1 cellular context compared by ENCODE assay signal in the genomic region with DNA sequence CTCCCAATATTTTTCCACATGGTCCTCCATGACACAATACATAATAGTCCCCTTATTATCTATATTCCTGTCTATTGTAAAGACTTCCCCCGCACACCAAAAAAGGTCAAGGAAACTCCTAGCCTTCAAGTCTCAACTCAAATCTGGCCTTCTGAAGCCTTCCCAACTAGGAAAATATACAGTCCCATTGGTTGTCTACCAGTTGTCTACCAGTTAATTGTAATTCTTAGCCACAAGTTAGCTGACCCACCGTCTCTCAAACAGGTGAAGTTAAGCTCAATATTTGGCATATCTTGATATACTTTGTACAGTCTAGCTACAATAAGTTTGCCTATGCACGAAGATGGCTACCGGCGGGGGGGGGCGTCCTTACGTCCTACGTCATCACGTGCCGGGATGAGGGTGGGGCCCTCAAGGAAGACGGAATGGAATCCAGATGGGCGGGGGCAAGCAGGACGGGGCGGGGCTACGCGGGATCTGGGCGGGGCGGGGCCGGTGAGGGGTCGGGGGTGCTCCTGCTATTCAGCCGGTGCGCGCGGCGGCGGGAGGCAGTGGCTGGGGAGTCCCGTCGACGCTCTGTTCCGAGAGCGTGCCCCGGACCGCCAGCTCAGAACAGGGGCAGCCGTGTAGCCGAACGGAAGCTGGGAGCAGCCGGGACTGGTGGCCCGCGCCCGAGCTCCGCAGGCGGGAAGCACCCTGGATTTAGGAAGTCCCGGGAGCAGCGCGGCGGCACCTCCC.
TF ChIP-seq lines count a peak whose summit lies in the region.

Gene AHR (plus strand): TSS at position 551 of the 738 bp plus-strand sequence. CDS start 613 bp downstream, outside the sequence.

TF ChIP-seq in HepG2, 621 proteins besides CTCF, POLR2A, EP300 and RAD21 (continued from another document and continues in another):
- TF ChIP-seq, protein P1, sequence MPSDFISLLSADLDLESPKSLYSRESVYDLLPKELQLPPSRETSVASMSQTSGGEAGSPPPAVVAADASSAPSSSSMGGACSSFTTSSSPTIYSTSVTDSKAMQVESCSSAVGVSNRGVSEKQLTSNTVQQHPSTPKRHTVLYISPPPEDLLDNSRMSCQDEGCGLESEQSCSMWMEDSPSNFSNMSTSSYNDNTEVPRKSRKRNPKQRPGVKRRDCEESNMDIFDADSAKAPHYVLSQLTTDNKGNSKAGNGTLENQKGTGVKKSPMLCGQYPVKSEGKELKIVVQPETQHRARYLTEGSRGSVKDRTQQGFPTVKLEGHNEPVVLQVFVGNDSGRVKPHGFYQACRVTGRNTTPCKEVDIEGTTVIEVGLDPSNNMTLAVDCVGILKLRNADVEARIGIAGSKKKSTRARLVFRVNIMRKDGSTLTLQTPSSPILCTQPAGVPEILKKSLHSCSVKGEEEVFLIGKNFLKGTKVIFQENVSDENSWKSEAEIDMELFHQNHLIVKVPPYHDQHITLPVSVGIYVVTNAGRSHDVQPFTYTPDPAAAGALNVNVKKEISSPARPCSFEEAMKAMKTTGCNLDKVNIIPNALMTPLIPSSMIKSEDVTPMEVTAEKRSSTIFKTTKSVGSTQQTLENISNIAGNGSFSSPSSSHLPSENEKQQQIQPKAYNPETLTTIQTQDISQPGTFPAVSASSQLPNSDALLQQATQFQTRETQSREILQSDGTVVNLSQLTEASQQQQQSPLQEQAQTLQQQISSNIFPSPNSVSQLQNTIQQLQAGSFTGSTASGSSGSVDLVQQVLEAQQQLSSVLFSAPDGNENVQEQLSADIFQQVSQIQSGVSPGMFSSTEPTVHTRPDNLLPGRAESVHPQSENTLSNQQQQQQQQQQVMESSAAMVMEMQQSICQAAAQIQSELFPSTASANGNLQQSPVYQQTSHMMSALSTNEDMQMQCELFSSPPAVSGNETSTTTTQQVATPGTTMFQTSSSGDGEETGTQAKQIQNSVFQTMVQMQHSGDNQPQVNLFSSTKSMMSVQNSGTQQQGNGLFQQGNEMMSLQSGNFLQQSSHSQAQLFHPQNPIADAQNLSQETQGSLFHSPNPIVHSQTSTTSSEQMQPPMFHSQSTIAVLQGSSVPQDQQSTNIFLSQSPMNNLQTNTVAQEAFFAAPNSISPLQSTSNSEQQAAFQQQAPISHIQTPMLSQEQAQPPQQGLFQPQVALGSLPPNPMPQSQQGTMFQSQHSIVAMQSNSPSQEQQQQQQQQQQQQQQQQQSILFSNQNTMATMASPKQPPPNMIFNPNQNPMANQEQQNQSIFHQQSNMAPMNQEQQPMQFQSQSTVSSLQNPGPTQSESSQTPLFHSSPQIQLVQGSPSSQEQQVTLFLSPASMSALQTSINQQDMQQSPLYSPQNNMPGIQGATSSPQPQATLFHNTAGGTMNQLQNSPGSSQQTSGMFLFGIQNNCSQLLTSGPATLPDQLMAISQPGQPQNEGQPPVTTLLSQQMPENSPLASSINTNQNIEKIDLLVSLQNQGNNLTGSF (CRISPR knock-in tag; IDR thresholded peaks at IDR 0.05): no peak
- TF ChIP-seq ONECUT2 (CRISPR knock-in tag; IDR thresholded peaks at IDR 0.05): no peak
- no peak for TF ChIP-seq TCF7 (IDR thresholded peaks at IDR 0.05; ENCODE audit: low read depth)
- TF ChIP-seq BORCS8-MEF2B (CRISPR knock-in tag; IDR thresholded peaks at IDR 0.05): peak; percentile 58; the same call in 1 of the 2 replicates
- TF ChIP-seq ZNF749 (CRISPR knock-in tag; IDR thresholded peaks at IDR 0.05; ENCODE audit: borderline replicate concordance): no peak; the same call in none of the 2 replicates
- no peak for TF ChIP-seq KLF9 (CRISPR knock-in tag; IDR thresholded peaks at IDR 0.05; ENCODE audit: low read depth)
- TF ChIP-seq MIER3 (CRISPR knock-in tag; IDR thresholded peaks at IDR 0.05; ENCODE audit: borderline replicate concordance): no peak; the same call in 1 of the 2 replicates
- no peak for TF ChIP-seq ZNF576 (CRISPR knock-in tag; IDR thresholded peaks at IDR 0.05)
- TF ChIP-seq, protein P2, sequence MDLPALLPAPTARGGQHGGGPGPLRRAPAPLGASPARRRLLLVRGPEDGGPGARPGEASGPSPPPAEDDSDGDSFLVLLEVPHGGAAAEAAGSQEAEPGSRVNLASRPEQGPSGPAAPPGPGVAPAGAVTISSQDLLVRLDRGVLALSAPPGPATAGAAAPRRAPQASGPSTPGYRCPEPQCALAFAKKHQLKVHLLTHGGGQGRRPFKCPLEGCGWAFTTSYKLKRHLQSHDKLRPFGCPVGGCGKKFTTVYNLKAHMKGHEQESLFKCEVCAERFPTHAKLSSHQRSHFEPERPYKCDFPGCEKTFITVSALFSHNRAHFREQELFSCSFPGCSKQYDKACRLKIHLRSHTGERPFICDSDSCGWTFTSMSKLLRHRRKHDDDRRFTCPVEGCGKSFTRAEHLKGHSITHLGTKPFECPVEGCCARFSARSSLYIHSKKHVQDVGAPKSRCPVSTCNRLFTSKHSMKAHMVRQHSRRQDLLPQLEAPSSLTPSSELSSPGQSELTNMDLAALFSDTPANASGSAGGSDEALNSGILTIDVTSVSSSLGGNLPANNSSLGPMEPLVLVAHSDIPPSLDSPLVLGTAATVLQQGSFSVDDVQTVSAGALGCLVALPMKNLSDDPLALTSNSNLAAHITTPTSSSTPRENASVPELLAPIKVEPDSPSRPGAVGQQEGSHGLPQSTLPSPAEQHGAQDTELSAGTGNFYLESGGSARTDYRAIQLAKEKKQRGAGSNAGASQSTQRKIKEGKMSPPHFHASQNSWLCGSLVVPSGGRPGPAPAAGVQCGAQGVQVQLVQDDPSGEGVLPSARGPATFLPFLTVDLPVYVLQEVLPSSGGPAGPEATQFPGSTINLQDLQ (CRISPR knock-in tag; IDR thresholded peaks at IDR 0.05): no peak
- TF ChIP-seq, protein P3, sequence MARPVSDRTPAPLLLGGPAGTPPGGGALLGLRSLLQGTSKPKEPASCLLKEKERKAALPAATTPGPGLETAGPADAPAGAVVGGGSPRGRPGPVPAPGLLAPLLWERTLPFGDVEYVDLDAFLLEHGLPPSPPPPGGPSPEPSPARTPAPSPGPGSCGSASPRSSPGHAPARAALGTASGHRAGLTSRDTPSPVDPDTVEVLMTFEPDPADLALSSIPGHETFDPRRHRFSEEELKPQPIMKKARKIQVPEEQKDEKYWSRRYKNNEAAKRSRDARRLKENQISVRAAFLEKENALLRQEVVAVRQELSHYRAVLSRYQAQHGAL (CRISPR knock-in tag; IDR thresholded peaks at IDR 0.05; ENCODE audit: not compliant biosample characterization): no peak
- no peak; the same call in 1 of the 2 replicates for TF ChIP-seq SOX5 (CRISPR knock-in tag; IDR thresholded peaks at IDR 0.05; ENCODE audit: borderline replicate concordance)
- peak; percentile 33; the same call in 1 of the 2 replicates for TF ChIP-seq PCBP1 (IDR thresholded peaks at IDR 0.05; ENCODE audit: borderline replicate concordance, low read depth, low read length)
- TF ChIP-seq WIZ (CRISPR knock-in tag; IDR thresholded peaks at IDR 0.05): peak; percentile 94
- no peak for TF ChIP-seq HNRNPLL (IDR thresholded peaks at IDR 0.05; ENCODE audit: low read depth, low read length, poor library complexity, severe bottlenecking)
- 0 out of 2 replicates have a peak, but pooled peaks have one; percentile 58 for TF ChIP-seq BCL6 (CRISPR knock-in tag; IDR thresholded peaks at IDR 0.05)
- no peak; the same call in 1 of the 2 replicates for TF ChIP-seq EED (CRISPR knock-in tag; IDR thresholded peaks at IDR 0.05)
- TF ChIP-seq ZFYVE20 (CRISPR knock-in tag; IDR thresholded peaks at IDR 0.05; ENCODE audit: borderline replicate concordance, low read depth): no peak
- TF ChIP-seq ZNF562 (CRISPR knock-in tag; IDR thresholded peaks at IDR 0.05; ENCODE audit: borderline replicate concordance): no peak
- no peak for TF ChIP-seq ZFP41 (CRISPR knock-in tag; IDR thresholded peaks at IDR 0.05; ENCODE audit: borderline replicate concordance)
- TF ChIP-seq TP53 (CRISPR knock-in tag; conservative IDR thresholded peaks at IDR 0.05): no peak
- TF ChIP-seq SYNCRIP (IDR thresholded peaks at IDR 0.05; ENCODE audit: insufficient read depth, low read depth, low read length): no peak
- no peak for TF ChIP-seq NFE2 (CRISPR knock-in tag; IDR thresholded peaks at IDR 0.05)
- no peak for TF ChIP-seq GLI4 (CRISPR knock-in tag; IDR thresholded peaks at IDR 0.05; ENCODE audit: borderline replicate concordance)
- TF ChIP-seq ZNF746 (CRISPR knock-in tag; IDR thresholded peaks at IDR 0.05): peak; percentile 65
- TF ChIP-seq ZNF747 (CRISPR knock-in tag; IDR thresholded peaks at IDR 0.05; ENCODE audit: borderline replicate concordance): no peak; the same call in 1 of the 2 replicates
- TF ChIP-seq, protein P4, sequence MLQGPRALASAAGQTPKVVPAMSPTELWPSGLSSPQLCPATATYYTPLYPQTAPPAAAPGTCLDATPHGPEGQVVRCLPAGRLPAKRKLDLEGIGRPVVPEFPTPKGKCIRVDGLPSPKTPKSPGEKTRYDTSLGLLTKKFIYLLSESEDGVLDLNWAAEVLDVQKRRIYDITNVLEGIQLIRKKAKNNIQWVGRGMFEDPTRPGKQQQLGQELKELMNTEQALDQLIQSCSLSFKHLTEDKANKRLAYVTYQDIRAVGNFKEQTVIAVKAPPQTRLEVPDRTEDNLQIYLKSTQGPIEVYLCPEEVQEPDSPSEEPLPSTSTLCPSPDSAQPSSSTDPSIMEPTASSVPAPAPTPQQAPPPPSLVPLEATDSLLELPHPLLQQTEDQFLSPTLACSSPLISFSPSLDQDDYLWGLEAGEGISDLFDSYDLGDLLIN (CRISPR knock-in tag; IDR thresholded peaks at IDR 0.05; ENCODE audit: borderline replicate concordance): no peak
- no peak for TF ChIP-seq RBAK (CRISPR knock-in tag; IDR thresholded peaks at IDR 0.05)
- TF ChIP-seq ZFP36L2 (CRISPR knock-in tag; IDR thresholded peaks at IDR 0.05): no peak
- TF ChIP-seq DPF2 (CRISPR knock-in tag; IDR thresholded peaks at IDR 0.05; ENCODE audit: borderline replicate concordance, low read depth): no peak
- TF ChIP-seq FLYWCH1 (CRISPR knock-in tag; IDR thresholded peaks at IDR 0.05): no peak
- no peak for TF ChIP-seq ZFP36 (IDR thresholded peaks at IDR 0.05; ENCODE audit: borderline replicate concordance, low read depth, low read length, partially characterized antibody)
- TF ChIP-seq RFX3 (CRISPR knock-in tag; IDR thresholded peaks at IDR 0.05): no peak
- TF ChIP-seq PAWR (CRISPR knock-in tag; IDR thresholded peaks at IDR 0.05; ENCODE audit: borderline replicate concordance): no peak
- no peak for TF ChIP-seq ETV5 (CRISPR knock-in tag; IDR thresholded peaks at IDR 0.05; ENCODE audit: borderline replicate concordance)
- TF ChIP-seq, protein P5, sequence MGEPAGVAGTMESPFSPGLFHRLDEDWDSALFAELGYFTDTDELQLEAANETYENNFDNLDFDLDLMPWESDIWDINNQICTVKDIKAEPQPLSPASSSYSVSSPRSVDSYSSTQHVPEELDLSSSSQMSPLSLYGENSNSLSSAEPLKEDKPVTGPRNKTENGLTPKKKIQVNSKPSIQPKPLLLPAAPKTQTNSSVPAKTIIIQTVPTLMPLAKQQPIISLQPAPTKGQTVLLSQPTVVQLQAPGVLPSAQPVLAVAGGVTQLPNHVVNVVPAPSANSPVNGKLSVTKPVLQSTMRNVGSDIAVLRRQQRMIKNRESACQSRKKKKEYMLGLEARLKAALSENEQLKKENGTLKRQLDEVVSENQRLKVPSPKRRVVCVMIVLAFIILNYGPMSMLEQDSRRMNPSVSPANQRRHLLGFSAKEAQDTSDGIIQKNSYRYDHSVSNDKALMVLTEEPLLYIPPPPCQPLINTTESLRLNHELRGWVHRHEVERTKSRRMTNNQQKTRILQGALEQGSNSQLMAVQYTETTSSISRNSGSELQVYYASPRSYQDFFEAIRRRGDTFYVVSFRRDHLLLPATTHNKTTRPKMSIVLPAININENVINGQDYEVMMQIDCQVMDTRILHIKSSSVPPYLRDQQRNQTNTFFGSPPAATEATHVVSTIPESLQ (CRISPR knock-in tag; conservative IDR thresholded peaks at IDR 0.05): no peak
- TF ChIP-seq ZNF766 (CRISPR knock-in tag; IDR thresholded peaks at IDR 0.05; ENCODE audit: borderline replicate concordance): no peak
- no peak for TF ChIP-seq POLR2AphosphoS2 (IDR thresholded peaks at IDR 0.05; ENCODE audit: low read depth, low read length)
